In the genomic region with DNA sequence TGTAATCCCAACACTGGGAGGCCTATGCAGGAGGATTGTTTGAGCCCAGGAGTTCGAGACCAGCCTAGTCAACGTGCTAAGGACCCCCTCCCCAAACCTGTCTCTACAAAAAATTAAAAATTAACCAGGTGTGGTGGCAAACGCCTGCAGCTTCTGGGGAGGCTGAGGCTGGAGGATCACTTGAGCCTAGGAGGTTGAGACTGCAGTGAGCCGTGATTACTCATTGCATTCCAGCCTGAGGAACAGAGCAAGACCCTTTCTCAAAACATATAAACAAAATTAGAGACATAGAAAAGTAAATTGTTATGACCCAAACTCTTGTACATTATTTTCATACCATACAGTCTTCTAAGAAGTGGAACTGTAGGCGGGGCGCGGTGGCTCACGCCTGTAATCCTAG, we compare ENCODE assay signal across 9 cellular contexts. TPM values are rescaled to one million over a fixed set of nuclear protein-coding genes. Genes with fewer than 3 reads are reported as not detected.
DNase-seq lines count a peak whose midpoint lies in the region; ATAC-seq and TF ChIP-seq lines count a peak whose summit lies in the region.
"Had no signal": no experiment of that assay in that cellular context is flagged by ENCODE, and none has a peak within 500 bp of the region (broad histone marks: within the 10 kb centered on the region; RNA-seq: fewer than 3 reads in every experiment).

No MANE protein-coding gene starts in this region.

- no peak for ATAC-seq in Right ventricle myocardium inferior
- ATAC-seq in HG03039 (IDR thresholded peaks at IDR 0.05; ENCODE audit: unreplicated experiment): no peak

- dilution Hi-C loops in mammary epithelial cell (cut with HindIII; ENCODE audit: low sequenced_read_pairs): loop anchor here (5.0 kb wide), 2 partner anchors 78 to 218 kb away; a partner anchor contains a TSS

- no peak overlapping the region for H3K27ac ChIP-seq in right atrium auricular region
- H3K27ac ChIP-seq in mammary epithelial cell (ENCODE audit: insufficient read depth, low read depth, low read length): peak overlapping the region; percentile 82
- peak overlapping the region; percentile 77 to 89 for H3K27ac ChIP-seq in mucosa of rectum (ENCODE audit: low read depth in 2 of 2, low read length in 2 of 2)

- in situ Hi-C loops in mammary epithelial cell (cut with MboI; ENCODE audit: low sequenced_read_pairs in 2 of 2): no loop called here

- WGBS in mammary epithelial cell (ENCODE audit: low coverage, missing lambda C conversion rate): 66% methylated on average over 7 of the region's 8 CpGs

- peak overlapping the region; percentile 84 for H3K9ac ChIP-seq in mammary epithelial cell (ENCODE audit: insufficient read depth, low read length)
- H3K9ac ChIP-seq in mucosa of rectum (ENCODE audit: low read depth in 1 of 2, low read length in 2 of 2): peak overlapping the region in 1 of 2 donors; percentile 89

- H3K4me2 ChIP-seq in mammary epithelial cell (ENCODE audit: insufficient read depth, low read depth, low read length): peak overlapping the region; percentile 81

- H3K4me1 ChIP-seq in right atrium auricular region (peaks cover 0 to 28% of the 10 kb centered on the region in 2 donors), mammary epithelial cell (ENCODE audit: insufficient read depth, low read length) (peaks cover 10% of the 10 kb centered on the region), mucosa of rectum (ENCODE audit: control insufficient read depth in 2 of 2, insufficient read depth in 2 of 2, low read length in 2 of 2) (peaks cover 17 to 18% of the 10 kb centered on the region in 2 donors)

- H4K20me1 ChIP-seq in mammary epithelial cell (ENCODE audit: insufficient read depth, low read length): no peaks in the 10 kb centered on the region

- no peaks in the 10 kb centered on the region for H3K27me3 ChIP-seq in right atrium auricular region
- H3K27me3 ChIP-seq in mammary epithelial cell (ENCODE audit: insufficient read depth, low read length): no peaks in the 10 kb centered on the region
- no peaks in the 10 kb centered on the region for H3K27me3 ChIP-seq in mucosa of rectum (ENCODE audit: control insufficient read depth in 2 of 2, insufficient read depth in 2 of 2, low read length in 2 of 2)

- H2AFZ ChIP-seq in mammary epithelial cell (ENCODE audit: low read depth, low read length): peak overlapping the region; percentile 94

- no TSS peak for BruUV-seq in mammary epithelial cell (replicated peaks; lab: Mats Ljungman, UMichigan)

- H3K36me3 ChIP-seq in right atrium auricular region: no peaks in the 10 kb centered on the region
- peaks cover 2% of the 10 kb centered on the region for H3K36me3 ChIP-seq in mammary epithelial cell (ENCODE audit: insufficient read depth, low read length)
- peaks cover 0 to 4% of the 10 kb centered on the region in 2 donors for H3K36me3 ChIP-seq in mucosa of rectum (ENCODE audit: control insufficient read depth in 2 of 2, insufficient read depth in 2 of 2, low read length in 2 of 2)

- H3K79me2 ChIP-seq in mammary epithelial cell (ENCODE audit: insufficient read depth, low read length): peaks cover 74% of the 10 kb centered on the region

- H3K9me3 ChIP-seq in right atrium auricular region (no peaks in the 10 kb centered on the region), mammary epithelial cell (replicated peaks; ENCODE audit: insufficient read depth, low read length) (no peaks in the 10 kb centered on the region), mucosa of rectum (ENCODE audit: control insufficient read depth in 2 of 2, low read length in 2 of 2) (no peaks in the 10 kb centered on the region)

- CTCF ChIA-PET in mammary epithelial cell (lab: Charles Lee; ENCODE audit: low non-redundant PET): no interaction called here

- DNase-seq in right atrium auricular region (ENCODE audit: low spot score) (no peak), Right ventricle myocardium inferior (ENCODE audit: missing footprints) (no peak), mammary epithelial cell (no peak), NAMALWA (ENCODE audit: low spot score) (no peak), EL (no peak), NCI-H1105 (lab: John Stamatoyannopoulos, UW) (no peak)
- DNase-seq: KBM-7 had no signal

- intact Hi-C loops in Right ventricle myocardium inferior (cut with DNase I): no loop called here
- intact Hi-C loops in mammary epithelial cell (cut with micrococcal nuclease): no loop called here

- H3K4me3 ChIP-seq in right atrium auricular region (peak overlapping the region; percentile 82 to 98), mammary epithelial cell (replicated peaks in 1 of 3; ENCODE audit: insufficient read depth in 1 of 3, low read depth in 2 of 3, low read length in 3 of 3) (peak overlapping the region; percentile 71 to 89 (median 86)), mucosa of rectum (ENCODE audit: low read length in 2 of 2) (peak overlapping the region; percentile 80 to 93)

- no peak for TF ChIP-seq CTCF in right atrium auricular region (IDR thresholded peaks at IDR 0.05)
- no peak for TF ChIP-seq CTCF in mammary epithelial cell (conservative IDR thresholded peaks at IDR 0.05 in 1 of 2, IDR thresholded peaks at IDR 0.05 in 1 of 2; ENCODE audit: extremely low read depth in 1 of 2, insufficient read depth in 1 of 2, low read depth in 1 of 2, low read length in 2 of 2)

RNA-seq across cellular contexts. Expression of a gene that starts 1.1 kb away (rescaled TPM):
- 10 to 100 TPM; 16.2 to 16.9 TPM for total RNA-seq in right atrium auricular region
- total RNA-seq in Right ventricle myocardium inferior: 21.8 TPM
- 10 to 100 TPM; 34.2 to 41.4 TPM for total RNA-seq in mammary epithelial cell
- 20.5 TPM for polyA plus RNA-seq in mammary epithelial cell
- polyA minus RNA-seq in mammary epithelial cell: 24.8 TPM

RNA-seq across cellular contexts. Expression of a gene that starts 11.8 kb away (rescaled TPM):
- 10 to 100 TPM; 18.0 to 24.1 TPM for total RNA-seq in right atrium auricular region
- total RNA-seq in Right ventricle myocardium inferior: 24.2 TPM
- 10 to 100 TPM; 11.5 to 21.5 TPM for total RNA-seq in mammary epithelial cell
- polyA plus RNA-seq in mammary epithelial cell: 5.8 TPM
- 9.5 TPM for polyA minus RNA-seq in mammary epithelial cell

Comparison
In these comparisons a context has a peak if more than half of its experiments do, and no peak if none do; other contexts are left out.
1. H3K27ac ChIP-seq: peak in mammary epithelial cell (single experiment) and mucosa of rectum (2 of 2); none in right atrium auricular region (0 of 2).
2. Peak in every context shown above with its lines, with median percentiles within 50 percentile points of each other: H3K4me3 ChIP-seq.